In genomic region chrX:114712466-114712865, GRCh38 we compare ENCODE assay signal across 28 cellular contexts.
"Had no signal": no experiment of that assay in that cellular context is flagged by ENCODE, and none has a peak within 500 bp of the region (broad histone marks: within the 10 kb centered on the region; RNA-seq: fewer than 3 reads in every experiment).

No MANE protein-coding gene starts in this region.

- H3K79me2 ChIP-seq: parathyroid adenoma had no signal

- H3K9me3 ChIP-seq: ovary, psoas muscle, right lobe of liver, sigmoid colon, stomach, thoracic aorta, thyroid gland, tibial nerve, upper lobe of left lung, vagina had no signal

- H3K36me3 ChIP-seq: neural progenitor cell, ovary, right lobe of liver, sigmoid colon, stomach, thoracic aorta, thyroid gland, tibial nerve, upper lobe of left lung, vagina had no signal

- H3K4me1 ChIP-seq: parathyroid adenoma, psoas muscle, right lobe of liver, sigmoid colon, stomach, thyroid gland, tibial nerve, upper lobe of left lung, vagina had no signal

- H3K27ac Mint-ChIP-seq: nephron; neural progenitor cell; progenitor cell of endocrine pancreas; stimulated activated effector memory CD8-positive, alpha-beta T cell treated with anti-CD3 and anti-CD28 coated beads, Interleukin-12 subunit alpha, Interleukin-12 subunit beta, amount 100 ng/mL, for 72 hours; stimulated activated naive B cell treated with anti-CD40 and anti-IgM and Interleukin-4, amounts not matched to agents 10 μg/mL and 1 μg/mL and 100 μg/mL, for 72 hours; stimulated activated naive CD8-positive, alpha-beta T cell treated with anti-CD3 and anti-CD28 coated beads, Interleukin-15, Interleukin-2, amounts not matched to agents 100 ng/mL and 50 ng/mL, for 24 hours had no signal

- DNase-seq: occipital lobe; ovary; posterior cingulate gyrus; psoas muscle; right cardiac atrium; right lobe of liver; sigmoid colon; small intestine; stimulated activated CD4-positive, alpha-beta T cell treated with anti-CD3 and anti-CD28 coated beads, Interleukin-15, amount 100 ng/mL, for 24 hours; stimulated activated CD4-positive, alpha-beta T cell treated with anti-CD3 and anti-CD28 coated beads, Interleukin-2, amount 100 ng/mL, for 24 hours; stimulated activated CD4-positive, alpha-beta T cell treated with anti-CD3 and anti-CD28 coated beads, Interleukin-2, amount 100 ng/mL, for 48 hours; stimulated activated CD4-positive, alpha-beta T cell treated with anti-CD3 and anti-CD28 coated beads, Interleukin-4, amount 100 ng/mL, for 24 hours; stimulated activated naive B cell treated with anti-CD40 and anti-IgM and Interleukin-4, amounts not matched to agents 10 μg/mL and 1 μg/mL and 100 μg/mL, for 72 hours; stimulated activated naive CD4-positive, alpha-beta T cell treated with Interleukin-2 at 50 U/mL for 16 hours; stomach; thyroid gland; trophoblast cell; upper lobe of left lung had no signal

- H3K4me3 Mint-ChIP-seq: nephron; neural progenitor cell; stimulated activated effector memory CD8-positive, alpha-beta T cell treated with anti-CD3 and anti-CD28 coated beads, Interleukin-12 subunit alpha, Interleukin-12 subunit beta, amount 100 ng/mL, for 72 hours; stimulated activated naive B cell treated with anti-CD40 and anti-IgM and Interleukin-4, amounts not matched to agents 10 μg/mL and 1 μg/mL and 100 μg/mL, for 72 hours; stimulated activated naive CD8-positive, alpha-beta T cell treated with anti-CD3 and anti-CD28 coated beads, Interleukin-15, Interleukin-2, amounts not matched to agents 100 ng/mL and 50 ng/mL, for 24 hours had no signal

- H3K9me3 Mint-ChIP-seq: nephron; neural progenitor cell; stimulated activated effector memory CD8-positive, alpha-beta T cell treated with anti-CD3 and anti-CD28 coated beads, Interleukin-12 subunit alpha, Interleukin-12 subunit beta, amount 100 ng/mL, for 72 hours; stimulated activated naive CD8-positive, alpha-beta T cell treated with anti-CD3 and anti-CD28 coated beads, Interleukin-15, Interleukin-2, amounts not matched to agents 100 ng/mL and 50 ng/mL, for 24 hours had no signal

- H3K27ac ChIP-seq: neural progenitor cell, ovary, parathyroid adenoma, psoas muscle, right lobe of liver, sigmoid colon, stomach, thoracic aorta, thyroid gland, tibial nerve, upper lobe of left lung, vagina had no signal

- FAIRE-seq: urothelium cell line had no signal

- H3K36me3 Mint-ChIP-seq: neural progenitor cell; stimulated activated effector memory CD8-positive, alpha-beta T cell treated with anti-CD3 and anti-CD28 coated beads, Interleukin-12 subunit alpha, Interleukin-12 subunit beta, amount 100 ng/mL, for 72 hours; stimulated activated naive B cell treated with anti-CD40 and anti-IgM and Interleukin-4, amounts not matched to agents 10 μg/mL and 1 μg/mL and 100 μg/mL, for 72 hours had no signal

- H2AFZ ChIP-seq: neural progenitor cell, parathyroid adenoma had no signal

- ATAC-seq: psoas muscle; right cardiac atrium; right lobe of liver; stimulated activated effector memory CD8-positive, alpha-beta T cell treated with anti-CD3 and anti-CD28 coated beads, Interleukin-12 subunit alpha, Interleukin-12 subunit beta, amount 100 ng/mL, for 72 hours; stimulated activated naive B cell treated with anti-CD40 and anti-IgM and Interleukin-4, amounts not matched to agents 10 μg/mL and 1 μg/mL and 100 μg/mL, for 72 hours had no signal

- H3K27me3 Mint-ChIP-seq: progenitor cell of endocrine pancreas; stimulated activated naive B cell treated with anti-CD40 and anti-IgM and Interleukin-4, amounts not matched to agents 10 μg/mL and 1 μg/mL and 100 μg/mL, for 72 hours; stimulated activated naive CD8-positive, alpha-beta T cell treated with anti-CD3 and anti-CD28 coated beads, Interleukin-15, Interleukin-2, amounts not matched to agents 100 ng/mL and 50 ng/mL, for 24 hours had no signal

- H3K4me2 ChIP-seq: neural progenitor cell had no signal

- H3K4me1 Mint-ChIP-seq: stimulated activated effector memory CD8-positive, alpha-beta T cell treated with anti-CD3 and anti-CD28 coated beads, Interleukin-12 subunit alpha, Interleukin-12 subunit beta, amount 100 ng/mL, for 72 hours; stimulated activated naive B cell treated with anti-CD40 and anti-IgM and Interleukin-4, amounts not matched to agents 10 μg/mL and 1 μg/mL and 100 μg/mL, for 72 hours had no signal

- H3K4me3 ChIP-seq: neural progenitor cell, ovary, psoas muscle, right lobe of liver, sigmoid colon, stomach, thoracic aorta, thyroid gland, tibial nerve, upper lobe of left lung, vagina had no signal

- H3K27me3 ChIP-seq: neural progenitor cell, ovary, sigmoid colon, stomach, thyroid gland, tibial nerve, upper lobe of left lung, vagina had no signal

- H3K9ac ChIP-seq: neural progenitor cell, parathyroid adenoma had no signal
